ENCODE assay signal across 8 cellular contexts in genomic region chr12:49322708-49323523, GRCh38.
A peak's percentile ranks its signal among the peaks of the same experiment; 100 is the strongest.
DNase-seq lines count a peak whose midpoint lies in the region; ATAC-seq and TF ChIP-seq lines count a peak whose summit lies in the region.

A gene with protein sequence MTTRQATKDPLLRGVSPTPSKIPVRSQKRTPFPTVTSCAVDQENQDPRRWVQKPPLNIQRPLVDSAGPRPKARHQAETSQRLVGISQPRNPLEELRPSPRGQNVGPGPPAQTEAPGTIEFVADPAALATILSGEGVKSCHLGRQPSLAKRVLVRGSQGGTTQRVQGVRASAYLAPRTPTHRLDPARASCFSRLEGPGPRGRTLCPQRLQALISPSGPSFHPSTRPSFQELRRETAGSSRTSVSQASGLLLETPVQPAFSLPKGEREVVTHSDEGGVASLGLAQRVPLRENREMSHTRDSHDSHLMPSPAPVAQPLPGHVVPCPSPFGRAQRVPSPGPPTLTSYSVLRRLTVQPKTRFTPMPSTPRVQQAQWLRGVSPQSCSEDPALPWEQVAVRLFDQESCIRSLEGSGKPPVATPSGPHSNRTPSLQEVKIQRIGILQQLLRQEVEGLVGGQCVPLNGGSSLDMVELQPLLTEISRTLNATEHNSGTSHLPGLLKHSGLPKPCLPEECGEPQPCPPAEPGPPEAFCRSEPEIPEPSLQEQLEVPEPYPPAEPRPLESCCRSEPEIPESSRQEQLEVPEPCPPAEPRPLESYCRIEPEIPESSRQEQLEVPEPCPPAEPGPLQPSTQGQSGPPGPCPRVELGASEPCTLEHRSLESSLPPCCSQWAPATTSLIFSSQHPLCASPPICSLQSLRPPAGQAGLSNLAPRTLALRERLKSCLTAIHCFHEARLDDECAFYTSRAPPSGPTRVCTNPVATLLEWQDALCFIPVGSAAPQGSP (plus strand): TSS chr12:49323255. CDS start chr12:49323609, 354 bp downstream.

- H3K4me2 ChIP-seq in OCI-LY3 (ENCODE audit: low read length): peak within 1 kb of the TSS; percentile 92

- peak within 1 kb of the TSS; percentile 54 for H3K27ac ChIP-seq in OCI-LY3 (ENCODE audit: low read length)

- peaks cover 22% of the 10 kb centered on the region for H3K36me3 ChIP-seq in OCI-LY3 (replicated peaks; ENCODE audit: low read depth, low read length)

- H3K9me3 ChIP-seq in OCI-LY3 (ENCODE audit: insufficient read depth, low read length): no peaks in the 10 kb centered on the region

- H2AFZ ChIP-seq in OCI-LY3 (ENCODE audit: low read depth, low read length): peak within 1 kb of the TSS; percentile 93; the same call in 1 of the 2 replicates

- H4K20me1 ChIP-seq in OCI-LY3 (ENCODE audit: insufficient read depth, low read length): no peaks in the 10 kb centered on the region

- no peaks in the 10 kb centered on the region for H3K27me3 ChIP-seq in OCI-LY3 (ENCODE audit: low read depth, low read length)

- peaks cover 11% of the 10 kb centered on the region for H3K4me1 ChIP-seq in OCI-LY3 (ENCODE audit: low read length)

- no peak for TF ChIP-seq CTCF in OCI-LY3 (IDR thresholded peaks at IDR 0.05; ENCODE audit: low read depth, low read length)

- H3K4me3 ChIP-seq in OCI-LY3 (ENCODE audit: low read length): peak within 1 kb of the TSS; percentile 96

- ATAC-seq in GM21528 (IDR thresholded peaks at IDR 0.05; ENCODE audit: low FRiP score, unreplicated experiment): peak; percentile 96

- peak within 1 kb of the TSS; percentile 92 for H3K9ac ChIP-seq in OCI-LY3 (ENCODE audit: low read length)

- DNase-seq in DMS 273 treated with DMSO at 0.1 percent for 48 hours (lab: John Stamatoyannopoulos, UW): peak; percentile 90
- peak; percentile 98 for DNase-seq in HuH-7.5 (ENCODE audit: low spot score)
- peak; percentile 95 for DNase-seq in activated CD8-positive, alpha-beta memory T cell treated with anti-CD3 and anti-CD28 coated beads, Interleukin-2, amount 50 U/mL, for 4 hours
- DNase-seq in epidermal melanocyte (ENCODE audit: insufficient read length, low spot score): peak; percentile 99
- DNase-seq in middle frontal gyrus (ENCODE audit: extremely low spot score, low spot score): peak; percentile 95
- peak; percentile 88 to 94 for DNase-seq in stimulated activated CD8-positive, alpha-beta memory T cell treated with anti-CD3 and anti-CD28 coated beads, Interleukin-2, amount 100 ng/mL, for 1 hour (ENCODE audit: low read depth in 2 of 2)

- H3K79me2 ChIP-seq in OCI-LY3 (ENCODE audit: low read length): peaks cover 11% of the 10 kb centered on the region

Comparison
In these comparisons a context has a peak if more than half of its experiments do, and no peak if none do; other contexts are left out.
1. Peak in every context shown above with its lines: DNase-seq, ATAC-seq, H3K4me3 ChIP-seq and H3K27ac ChIP-seq.